26 cellular contexts compared by ENCODE assay signal in the genomic region with DNA sequence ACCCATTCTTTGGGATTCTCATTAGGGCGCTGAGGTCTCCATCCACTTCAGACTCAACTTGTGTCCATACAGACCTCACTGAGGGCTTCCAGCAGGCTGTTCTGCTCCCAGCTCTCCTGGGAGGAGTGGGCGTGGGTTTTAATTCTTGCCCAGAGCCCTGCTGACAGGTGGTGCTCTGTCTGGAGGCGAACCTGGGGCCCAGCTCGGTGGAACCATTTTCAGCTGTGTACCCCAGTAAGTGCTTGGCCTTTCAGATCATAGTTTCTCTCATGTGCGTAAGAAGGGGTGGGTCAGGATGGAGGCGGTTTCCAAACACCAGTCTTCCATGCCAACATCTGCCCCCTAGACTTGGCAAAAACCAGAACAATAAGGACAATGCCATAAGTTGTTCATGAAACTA. TPM values are rescaled to one million over a fixed set of nuclear protein-coding genes. Genes with fewer than 3 reads are reported as not detected.
"Had no signal": no experiment of that assay in that cellular context is flagged by ENCODE, and none has a peak within 500 bp of the region (broad histone marks: within the 10 kb centered on the region; RNA-seq: fewer than 3 reads in every experiment).

No MANE protein-coding gene starts in this region.

- H3K9me3 ChIP-seq: pancreas, testis, upper lobe of right lung had no signal

- H3K27ac ChIP-seq: cardiac muscle cell, esophagus squamous epithelium, heart right ventricle, pancreas, sigmoid colon, testis, tibial artery, upper lobe of right lung had no signal

- DNase-seq: cerebellar nuclear complex; cortex of kidney; effector CD4-positive, alpha-beta T cell; esophagus squamous epithelium; foreskin melanocyte; glutamatergic neuron; heart right ventricle; hippocampal formation; kidney glomerular epithelial cell; natural killer cell; occipital lobe; retina; sigmoid colon; stimulated activated CD4-positive, alpha-beta T cell treated with anti-CD3 and anti-CD28 coated beads, Interleukin-4, amount 100 ng/mL, for 4 hours; stimulated activated naive CD8-positive, alpha-beta T cell treated with anti-CD3 and anti-CD28 coated beads, Interleukin-15, Interleukin-2, amounts not matched to agents 100 U/mL and 50 U/mL, for 24 hours; substantia nigra; testis; tibial artery; upper lobe of right lung had no signal

- H3K4me1 Mint-ChIP-seq: memory B cell; natural killer cell; stimulated activated memory B cell treated with anti-CD40 and anti-IgM and Interleukin-4, amounts not matched to agents 10 μg/mL and 1 μg/mL and 100 μg/mL, for 72 hours had no signal

- H3K27ac Mint-ChIP-seq: memory B cell; natural killer cell; stimulated activated memory B cell treated with anti-CD40 and anti-IgM and Interleukin-4, amounts not matched to agents 10 μg/mL and 1 μg/mL and 100 μg/mL, for 72 hours had no signal

- H3K36me3 Mint-ChIP-seq: memory B cell; natural killer cell; stimulated activated memory B cell treated with anti-CD40 and anti-IgM and Interleukin-4, amounts not matched to agents 10 μg/mL and 1 μg/mL and 100 μg/mL, for 72 hours had no signal

- H3K36me3 ChIP-seq: cardiac muscle cell, esophagus squamous epithelium, heart right ventricle, pancreas, sigmoid colon, tibial artery, upper lobe of right lung had no signal

- H3K4me3 Mint-ChIP-seq: memory B cell; natural killer cell; stimulated activated memory B cell treated with anti-CD40 and anti-IgM and Interleukin-4, amounts not matched to agents 10 μg/mL and 1 μg/mL and 100 μg/mL, for 72 hours had no signal

- H3K4me3 ChIP-seq: cardiac muscle cell, esophagus squamous epithelium, heart right ventricle, lung, pancreas, sigmoid colon, testis, tibial artery, upper lobe of right lung had no signal

- H3K4me1 ChIP-seq: heart right ventricle, sigmoid colon, testis, tibial artery, upper lobe of right lung had no signal

- H3K27me3 ChIP-seq: pancreas, sigmoid colon, testis, tibial artery had no signal

- ATAC-seq: heart right ventricle; natural killer cell; pancreas; stimulated activated memory B cell treated with anti-CD40 and anti-IgM and Interleukin-4, amounts not matched to agents 10 μg/mL and 1 μg/mL and 100 μg/mL, for 72 hours; stimulated activated naive CD8-positive, alpha-beta T cell treated with anti-CD3 and anti-CD28 coated beads, Interleukin-15, Interleukin-2, amounts not matched to agents 100 U/mL and 50 U/mL, for 24 hours; upper lobe of right lung had no signal

- H3K9me3 Mint-ChIP-seq: natural killer cell had no signal

RNA-seq across cellular contexts. Expression of a gene that starts 21.4 kb away (rescaled TPM):
- total RNA-seq: endothelial cell of umbilical vein, epithelial cell of proximal tubule had no signal
